ENCODE assay signal across 1 cellular context in the genomic region with DNA sequence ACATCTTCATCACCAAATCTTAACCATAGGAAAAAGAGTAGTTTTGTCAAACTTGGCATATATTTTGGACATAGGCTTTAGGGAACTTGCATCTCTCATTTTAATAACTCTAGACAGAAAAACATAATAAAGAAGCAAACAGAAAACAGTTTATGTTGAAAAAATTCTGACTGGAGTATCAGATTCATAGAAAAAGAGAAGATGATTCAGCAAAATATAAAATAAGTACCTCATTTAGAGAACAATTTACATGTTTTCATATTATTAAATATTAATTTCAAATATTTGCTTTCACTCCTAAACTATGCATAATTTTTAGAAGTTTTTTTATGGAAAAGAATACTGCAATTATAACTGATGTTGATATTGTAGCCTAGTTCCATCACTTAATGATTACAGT.
TF ChIP-seq lines count a peak whose summit lies in the region.

No MANE protein-coding gene starts in this region.

TF ChIP-seq in SK-N-SH, 30 proteins besides CTCF, POLR2A, EP300 and RAD21 (continued from another document):
- no peak for TF ChIP-seq YY1 (IDR thresholded peaks at IDR 0.05; ENCODE audit: low read depth)
- no peak for TF ChIP-seq RFX5 (IDR thresholded peaks at IDR 0.05; ENCODE audit: low read length)
- TF ChIP-seq MEF2A (IDR thresholded peaks at IDR 0.05; ENCODE audit: borderline replicate concordance, low read depth) = no peak
- no peak for TF ChIP-seq USF2 (IDR thresholded peaks at IDR 0.05; ENCODE audit: borderline replicate concordance, low read depth, low read length)
- TF ChIP-seq FOSL2 (IDR thresholded peaks at IDR 0.05; ENCODE audit: borderline replicate concordance, low read depth) = no peak
- TF ChIP-seq TAF1 (IDR thresholded peaks at IDR 0.05; ENCODE audit: borderline replicate concordance, low read depth, low read length) = no peak
